Comparison of ENCODE assay signal across 23 cellular contexts in the genomic region with DNA sequence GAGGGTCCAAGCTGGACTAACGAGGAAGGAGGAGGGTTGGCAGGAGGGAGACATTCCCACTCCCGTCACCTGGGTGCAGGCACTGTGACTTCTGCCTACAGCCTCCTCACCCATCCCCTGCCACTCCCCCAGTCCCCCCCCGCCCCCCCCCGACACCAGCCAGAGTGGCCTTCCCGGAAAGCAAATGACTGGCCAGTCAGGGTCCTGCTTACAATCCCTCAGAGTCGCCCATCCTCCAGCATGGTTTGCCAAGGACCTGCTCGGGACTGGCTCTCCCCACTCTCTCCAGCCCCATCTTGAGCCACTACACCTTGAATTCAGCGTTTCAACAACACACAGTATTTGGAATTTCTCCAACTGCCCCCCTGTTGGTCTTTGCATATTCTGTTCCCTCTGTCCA. TPM values are rescaled to one million over a fixed set of nuclear protein-coding genes. Genes with fewer than 3 reads are reported as not detected.
DNase-seq lines count a peak whose midpoint lies in the region; ATAC-seq and TF ChIP-seq lines count a peak whose summit lies in the region.
"Had no signal": no experiment of that assay in that cellular context is flagged by ENCODE, and none has a peak within 500 bp of the region (broad histone marks: within the 10 kb centered on the region; RNA-seq: fewer than 3 reads in every experiment).

No MANE protein-coding gene starts in this region.

- TF ChIP-seq CTCF in colonic mucosa (IDR thresholded peaks at IDR 0.05) (no peak), retinal pigment epithelial cell (conservative IDR thresholded peaks at IDR 0.05; ENCODE audit: low read depth, low read length) (no peak)

- no peak for ATAC-seq in esophagus mucosa
- no peak for ATAC-seq in HG02981 (IDR thresholded peaks at IDR 0.05; ENCODE audit: unreplicated experiment)
- ATAC-seq: HepG2, PC-3 had no signal

- DNase-seq in colonic mucosa (no peak), islet precursor cell (peak; percentile 52), retinal pigment epithelial cell (ENCODE audit: low read depth) (no peak), COR-L47 (lab: John Stamatoyannopoulos, UW) (no peak), HAP-1 (ENCODE audit: low spot score in 2 of 2) (no peak)
- DNase-seq: activated B cell treated with CpG ODN at 0.5 μM for 24 hours; activated CD4-positive, alpha-beta T cell treated with anti-CD3 and anti-CD28 coated beads, Interleukin-2, amount 50 U/mL, for 4 hours; activated naive CD4-positive, alpha-beta T cell treated with anti-CD3 and anti-CD28 coated beads, Interleukin-2, amount 50 U/mL, for 16 hours; anterior cingulate cortex; CD8-positive, alpha-beta memory T cell; central memory CD4-positive, alpha-beta T cell; Kasumi-1; NCI-H1930; NCI-H446; PC-3; SHP77; stimulated activated CD4-positive, alpha-beta T cell treated with anti-CD3 and anti-CD28 coated beads, Interleukin-1b, Interleukin-23, amount 100 ng/mL, for 48 hours; T1000 had no signal

- intact Hi-C loops in colonic mucosa (cut with DNase I), result no loop called here

- H3K4me3 ChIP-seq in HUES64 (ENCODE audit: low read length) (peak overlapping the region; percentile 48), colonic mucosa (peak overlapping the region; percentile 35), retinal pigment epithelial cell (ENCODE audit: low read length) (peak overlapping the region; percentile 26), HAP-1 (no peak overlapping the region)

- H3K27ac ChIP-seq in HUES64 (ENCODE audit: low read depth, low read length) (no peak overlapping the region), colonic mucosa (no peak overlapping the region)
- H3K27ac ChIP-seq: dorsolateral prefrontal cortex had no signal

- H3K9me3 ChIP-seq in HUES64 (ENCODE audit: insufficient read depth, low read depth, low read length) (no peaks in the 10 kb centered on the region), colonic mucosa (no peaks in the 10 kb centered on the region), HAP-1 (no peaks in the 10 kb centered on the region)

- in situ Hi-C loops in HAP-1 (cut with MboI; ENCODE audit: low sequenced_read_pairs), result loop anchor here (25.0 kb wide), 1 partner anchor 609 kb away; the partner anchor contains the start of gene MOGAT2

- peaks cover 39% of the 10 kb centered on the region for H3K27me3 ChIP-seq in HUES64 (ENCODE audit: insufficient read depth, low read length)
- H3K27me3 ChIP-seq in colonic mucosa, result peaks cover 9% of the 10 kb centered on the region
- no peaks in the 10 kb centered on the region for H3K27me3 ChIP-seq in HAP-1 (ENCODE audit: low read depth)

- H3K4me1 ChIP-seq in HUES64 (ENCODE audit: insufficient read depth, low read length) (no peaks in the 10 kb centered on the region), colonic mucosa (no peaks in the 10 kb centered on the region), HAP-1 (peaks cover 5% of the 10 kb centered on the region; the same call in 1 of the 2 replicates)

- no peak overlapping the region; the same call in 1 of the 2 replicates for H3K9ac ChIP-seq in HUES64 (ENCODE audit: low read depth, low read length)
- H3K9ac ChIP-seq in colonic mucosa (ENCODE audit: low read depth in 2 of 2, low read length in 2 of 2), result no peak overlapping the region

- 30% methylated on average over 5 of the region's 8 CpGs for WGBS in HUES64

- H3K36me3 ChIP-seq in HUES64 (ENCODE audit: insufficient read depth, low read length) (no peaks in the 10 kb centered on the region), colonic mucosa (no peaks in the 10 kb centered on the region), HAP-1 (replicated peaks) (no peaks in the 10 kb centered on the region)

RNA-seq across cellular contexts. Expression of gene THAP12, which starts 59.6 kb away (rescaled TPM):
- polyA plus RNA-seq in HUES64 (2013, experiment 1 of 2), result 39.4 TPM
- 41.5 TPM for polyA plus RNA-seq in HUES64 (2013, experiment 2 of 2)
- total RNA-seq in colonic mucosa (10 to 100 TPM; 34.4 to 41.6 TPM), esophagus mucosa (9.8 TPM)

RNA-seq across cellular contexts. Expression of gene GVQW3, which starts 59.8 kb away (rescaled TPM):
- polyA plus RNA-seq in HUES64 (2013, experiment 1 of 2), result 3.5 TPM
- 4.2 TPM for polyA plus RNA-seq in HUES64 (2013, experiment 2 of 2)
- total RNA-seq in colonic mucosa (1 to 10 TPM; 2.2 to 2.8 TPM), esophagus mucosa (0.36 TPM)
